8 cellular contexts compared by ENCODE assay signal in genomic region chr4:40630335-40631021, GRCh38. TPM values are rescaled to one million over a fixed set of nuclear protein-coding genes. Genes with fewer than 3 reads are reported as not detected.
DNase-seq lines count a peak whose midpoint lies in the region; ATAC-seq and TF ChIP-seq lines count a peak whose summit lies in the region.

No MANE protein-coding gene starts in this region.

- peaks cover 71% of the 10 kb centered on the region for H3K27me3 Mint-ChIP-seq in central memory CD8-positive, alpha-beta T cell

- H3K27me3 ChIP-seq in mesenchymal stem cell (ENCODE audit: control insufficient read depth in 1 of 2, insufficient read depth in 1 of 2, low read length in 2 of 2) (no peaks in the 10 kb centered on the region), upper lobe of left lung (no peaks in the 10 kb centered on the region)

- peak overlapping the region; percentile 90 for H2BK120ac ChIP-seq in mesenchymal stem cell (ENCODE audit: low read depth, low read length)

- peak overlapping the region; percentile 33 for H3K27ac ChIP-seq in mesenchymal stem cell (ENCODE audit: low read length, poor library complexity, severe bottlenecking)
- H3K27ac ChIP-seq in upper lobe of left lung: peak overlapping the region; percentile 93 to 98 (median 94)

- peak overlapping the region in 1 of 2 experiments; percentile 89 for H3K4ac ChIP-seq in mesenchymal stem cell (ENCODE audit: low read depth in 1 of 2, low read length in 2 of 2)

- H3K9me3 ChIP-seq in mesenchymal stem cell (ENCODE audit: control insufficient read depth, low read length) (no peaks in the 10 kb centered on the region), upper lobe of left lung (no peaks in the 10 kb centered on the region)

- H2BK12ac ChIP-seq in mesenchymal stem cell (ENCODE audit: low read length in 2 of 2): peak overlapping the region; percentile 19 to 75

- 15% methylated on average over 40 of the region's 41 CpGs for WGBS in mesenchymal stem cell
- WGBS in upper lobe of left lung, 2 donors: 29 to 50% methylated on average over 17 to 41 of the region's 41 CpGs

- H3K4me3 ChIP-seq in GM12865 (ENCODE audit: low read depth, low read length) (peak overlapping the region; percentile 80), mesenchymal stem cell (ENCODE audit: insufficient read depth in 1 of 2, low read depth in 1 of 2, low read length in 2 of 2) (peak overlapping the region in 1 of 2 experiments; percentile 64), upper lobe of left lung (peak overlapping the region in 3 of 4 donors; percentile 43 to 56 (median 52))

- peak; percentile 59 for ATAC-seq in GM21526 (IDR thresholded peaks at IDR 0.05; ENCODE audit: low FRiP score, unreplicated experiment)
- ATAC-seq in central memory CD8-positive, alpha-beta T cell (replicated peaks; ENCODE audit: extremely low read depth, poor library complexity, severe bottlenecking): peak; percentile 14
- ATAC-seq in upper lobe of left lung (ENCODE audit: low FRiP score in 2 of 2): peak; percentile 75 to 89

- H3K18ac ChIP-seq in mesenchymal stem cell (ENCODE audit: low read depth in 1 of 2, low read length in 2 of 2): peak overlapping the region; percentile 41 to 87

- H3K14ac ChIP-seq in mesenchymal stem cell (ENCODE audit: low read length in 2 of 2): no peak overlapping the region

- TF ChIP-seq CTCF in GM12865 (IDR thresholded peaks at IDR 0.05; ENCODE audit: insufficient read depth, low read depth, low read length, missing control alignments): no peak
- TF ChIP-seq CTCF in upper lobe of left lung (IDR thresholded peaks at IDR 0.05): no peak

- H3K79me1 ChIP-seq in mesenchymal stem cell (replicated peaks; ENCODE audit: low read length, poor library complexity, severe bottlenecking): no peaks in the 10 kb centered on the region

- H3K4me1 ChIP-seq in mesenchymal stem cell (ENCODE audit: control insufficient read depth, insufficient read depth, low read depth, low read length) (peaks cover 10% of the 10 kb centered on the region), upper lobe of left lung (peaks cover 5 to 15% (median 9%) of the 10 kb centered on the region in 4 donors)

- peak overlapping the region; percentile 67 for H2BK15ac ChIP-seq in mesenchymal stem cell (ENCODE audit: low read depth, poor library complexity, severe bottlenecking)

- H3K36me3 ChIP-seq in mesenchymal stem cell (ENCODE audit: control insufficient read depth in 1 of 2, insufficient read depth in 2 of 2, low read depth in 1 of 2, low read length in 2 of 2) (no peaks in the 10 kb centered on the region), upper lobe of left lung (no peaks in the 10 kb centered on the region)

- no peak overlapping the region for H2BK5ac ChIP-seq in mesenchymal stem cell (ENCODE audit: low read depth, low read length, poor library complexity, severe bottlenecking)

- TF ChIP-seq EP300 in upper lobe of left lung (IDR thresholded peaks at IDR 0.05): no peak

- peak overlapping the region; percentile 74 for H3K4me3 Mint-ChIP-seq in central memory CD8-positive, alpha-beta T cell

- no peak overlapping the region for H3K9ac ChIP-seq in mesenchymal stem cell (ENCODE audit: low read length)

- peak in 1 of 4 donors; percentile 46 for TF ChIP-seq POLR2A in upper lobe of left lung (IDR thresholded peaks at IDR 0.05)

- no peak overlapping the region for H3K27ac Mint-ChIP-seq in central memory CD8-positive, alpha-beta T cell (ENCODE audit: low read depth)

- no peaks in the 10 kb centered on the region for H3K36me3 Mint-ChIP-seq in central memory CD8-positive, alpha-beta T cell (ENCODE audit: insufficient read depth)

- H2AFZ ChIP-seq in mesenchymal stem cell (ENCODE audit: low read depth, low read length): peak overlapping the region; percentile 86

- H3K23ac ChIP-seq in mesenchymal stem cell (ENCODE audit: low read length in 2 of 2): no peak overlapping the region

- DNase-seq in GM12865 (ENCODE audit: low read depth) (peak; percentile 86), HuH-7 (ENCODE audit: low spot score) (peak; percentile 58), mesenchymal stem cell (no peak), upper lobe of left lung (peak; percentile 90), amniotic stem cell (lab: John Stamatoyannopoulos, UW) (no peak), GF-D8 (lab: John Stamatoyannopoulos, UW) (no peak)
- no peak for DNase-seq in central memory CD8-positive, alpha-beta T cell (ENCODE audit: low spot score in 2 of 2)

- peaks cover 14% of the 10 kb centered on the region for H3K4me1 Mint-ChIP-seq in central memory CD8-positive, alpha-beta T cell

- H4K8ac ChIP-seq in mesenchymal stem cell (ENCODE audit: low read length): peak overlapping the region; percentile 97

- peak overlapping the region; percentile 65 for H4K91ac ChIP-seq in mesenchymal stem cell (ENCODE audit: low read length)

- no peaks in the 10 kb centered on the region for H3K9me3 Mint-ChIP-seq in central memory CD8-positive, alpha-beta T cell

- no peak overlapping the region for H2AK5ac ChIP-seq in mesenchymal stem cell (ENCODE audit: low read length, severe bottlenecking)

- peak overlapping the region; percentile 90 for H3K4me2 ChIP-seq in mesenchymal stem cell (ENCODE audit: low read length, poor library complexity, severe bottlenecking)

RNA-seq across cellular contexts. Expression of gene RBM47, which starts 0.8 kb away (rescaled TPM):
- 3.9 TPM for polyA plus RNA-seq in mesenchymal stem cell (2013, experiment 1 of 2)
- polyA plus RNA-seq in mesenchymal stem cell (2013, experiment 2 of 2): 3.8 TPM
- total RNA-seq in upper lobe of left lung: 100 to 1,000 TPM; 111 to 448 (median 149) TPM

Comparison
In these comparisons a context has a peak if more than half of its experiments do, and no peak if none do; other contexts are left out.
1. DNase-seq: peak in GM12865 (single experiment), HuH-7 (single experiment) and upper lobe of left lung (2 of 2); none in central memory CD8-positive, alpha-beta T cell (0 of 2), mesenchymal stem cell (single experiment), amniotic stem cell (single experiment) and GF-D8 (single experiment).
2. ATAC-seq: peak in every context shown above with its lines; median percentile 82 in upper lobe of left lung; 59 in GM21526; 14 in central memory CD8-positive, alpha-beta T cell.